ENCODE assay signal across 8 cellular contexts in genomic region chr5:136249678-136250266, GRCh38. TPM values are rescaled to one million over a fixed set of nuclear protein-coding genes. Genes with fewer than 3 reads are reported as not detected.
DNase-seq lines count a peak whose midpoint lies in the region; ATAC-seq and TF ChIP-seq lines count a peak whose summit lies in the region.

No MANE protein-coding gene starts in this region.

- peak; percentile 8 for DNase-seq in stimulated activated naive CD8-positive, alpha-beta T cell treated with anti-CD3 and anti-CD28 coated beads, Interleukin-15, Interleukin-2, amounts not matched to agents 100 U/mL and 50 U/mL, for 24 hours
- DNase-seq in stimulated activated naive CD8-positive, alpha-beta T cell treated with anti-CD3 and anti-CD28 coated beads, Interleukin-15, amount 100 ng/mL, for 72 hours, result no peak
- DNase-seq in RWPE1 (ENCODE audit: low spot score) (peak; percentile 68), epidermal melanocyte (ENCODE audit: insufficient read length, low spot score) (peak; percentile 40), mucosa of gallbladder (ENCODE audit: low spot score) (peak; percentile 54)

- CTCF ChIA-PET in RWPE1 (lab: Yijun Ruan, JAX), result interaction anchor here (0.5 to 4.4 kb wide), 26 partner anchors 8 to 1334 kb away, joined by 3 to 42 read pairs (median 3); partner anchors contain the start of gene TRPC7

- TF ChIP-seq CTCF in LNCAP (IDR thresholded peaks at IDR 0.05), result peak; percentile 95
- TF ChIP-seq CTCF in RWPE1 (conservative IDR thresholded peaks at IDR 0.05; ENCODE audit: low read depth), result peak; percentile 93

- ATAC-seq in stimulated activated naive CD8-positive, alpha-beta T cell treated with anti-CD3 and anti-CD28 coated beads, Interleukin-15, Interleukin-2, amounts not matched to agents 100 U/mL and 50 U/mL, for 24 hours, result no peak
- no peak for ATAC-seq in stimulated activated naive CD8-positive, alpha-beta T cell treated with anti-CD3 and anti-CD28 coated beads, Interleukin-15, amount 100 ng/mL, for 72 hours
- ATAC-seq in GM21619 (IDR thresholded peaks at IDR 0.05; ENCODE audit: unreplicated experiment), result no peak
- ATAC-seq in HG03280 (IDR thresholded peaks at IDR 0.05; ENCODE audit: unreplicated experiment), result no peak

- no peak overlapping the region for H3K27ac ChIP-seq in RWPE1

- H3K4me1 Mint-ChIP-seq in stimulated activated naive CD8-positive, alpha-beta T cell treated with anti-CD3 and anti-CD28 coated beads, Interleukin-15, amount 100 ng/mL, for 72 hours, result no peaks in the 10 kb centered on the region

- H3K27ac Mint-ChIP-seq in stimulated activated naive CD8-positive, alpha-beta T cell treated with anti-CD3 and anti-CD28 coated beads, Interleukin-15, amount 100 ng/mL, for 72 hours, result no peak overlapping the region

- peaks cover 15% of the 10 kb centered on the region for H3K27me3 Mint-ChIP-seq in stimulated activated naive CD8-positive, alpha-beta T cell treated with anti-CD3 and anti-CD28 coated beads, Interleukin-15, amount 100 ng/mL, for 72 hours

- POLR2A ChIA-PET in RWPE1 (lab: Yijun Ruan, JAX; ENCODE audit: low non-redundant PET), result no interaction called here

- H3K4me3 Mint-ChIP-seq in stimulated activated naive CD8-positive, alpha-beta T cell treated with anti-CD3 and anti-CD28 coated beads, Interleukin-15, amount 100 ng/mL, for 72 hours, result no peak overlapping the region

- H3K9me3 Mint-ChIP-seq in stimulated activated naive CD8-positive, alpha-beta T cell treated with anti-CD3 and anti-CD28 coated beads, Interleukin-15, amount 100 ng/mL, for 72 hours, result no peaks in the 10 kb centered on the region

RNA-seq across cellular contexts. Expression of gene SMIM32, which starts 56.8 kb away (rescaled TPM):
- 33.1 TPM for total RNA-seq in mucosa of gallbladder

Comparison
In these comparisons a context has a peak if more than half of its experiments do, and no peak if none do; other contexts are left out.
1. DNase-seq: peak in stimulated activated naive CD8-positive, alpha-beta T cell treated with anti-CD3 and anti-CD28 coated beads, Interleukin-15, Interleukin-2, amounts not matched to agents 100 U/mL and 50 U/mL, for 24 hours (single experiment), RWPE1 (single experiment), epidermal melanocyte (single experiment) and mucosa of gallbladder (single experiment); none in stimulated activated naive CD8-positive, alpha-beta T cell treated with anti-CD3 and anti-CD28 coated beads, Interleukin-15, amount 100 ng/mL, for 72 hours (0 of 2).